In genomic region chr9:125638646-125639045, GRCh38 we compare ENCODE assay signal across 26 cellular contexts.
"Had no signal": no experiment of that assay in that cellular context is flagged by ENCODE, and none has a peak within 500 bp of the region (broad histone marks: within the 10 kb centered on the region; RNA-seq: fewer than 3 reads in every experiment).

No MANE protein-coding gene starts in this region.

- H3K27ac Mint-ChIP-seq: activated CD4-positive, alpha-beta memory T cell treated with anti-CD3 and anti-CD28 coated beads for 36 hours; activated CD4-positive, alpha-beta T cell treated with anti-CD3 and anti-CD28 coated beads, Interleukin-2, amount 10 ng/mL, durations not matched to agents 24 days and 14 days; T-helper 1 cell treated with Interleukin-12 subunit alpha and Interleukin-12 subunit beta and Interleukin-4 antibody, amounts not matched to agents 30 μg/mL and 1 μg/mL, for 36 hours; type B pancreatic cell had no signal

- DNase-seq: activated CD4-positive, alpha-beta memory T cell treated with anti-CD3 and anti-CD28 coated beads for 36 hours; activated CD4-positive, CD25-positive, alpha-beta regulatory T cell treated with anti-CD3 and anti-CD28 coated beads, Interleukin-2, amount 50 U/mL, for 72 hours; activated CD8-positive, alpha-beta memory T cell treated with anti-CD3 and anti-CD28 coated beads, Interleukin-2, amount 50 U/mL, for 4 hours; activated gamma-delta T cell treated with Interleukin-2 at 50 U/mL for 16 hours; activated naive CD4-positive, alpha-beta T cell treated with anti-CD3 and anti-CD28 coated beads, Interleukin-2, amount 50 U/mL, for 16 hours; activated T-cell treated with anti-CD3 and anti-CD28 coated beads, Interleukin-2, amount 50 U/mL, for 1 hour; cerebellar nuclear complex; endodermal cell; foreskin fibroblast; hippocampal formation; left colon; mesenchymal stem cell; natural killer cell; posterior cingulate gyrus; right cardiac atrium; spleen; stimulated activated naive CD4-positive, alpha-beta T cell treated with Interleukin-2 at 50 U/mL for 16 hours; T-helper 9 cell; uterus; WERI-Rb-1 had no signal

- H3K4me1 ChIP-seq: breast epithelium had no signal

- H3K27me3 Mint-ChIP-seq: activated CD4-positive, alpha-beta memory T cell treated with anti-CD3 and anti-CD28 coated beads for 36 hours; activated CD4-positive, alpha-beta T cell treated with anti-CD3 and anti-CD28 coated beads, Interleukin-2, amount 10 ng/mL, durations not matched to agents 24 days and 14 days; type B pancreatic cell had no signal

- H3K9me3 Mint-ChIP-seq: activated CD4-positive, alpha-beta memory T cell treated with anti-CD3 and anti-CD28 coated beads for 36 hours; activated CD4-positive, alpha-beta T cell treated with anti-CD3 and anti-CD28 coated beads, Interleukin-2, amount 10 ng/mL, durations not matched to agents 24 days and 14 days; endodermal cell; natural killer cell; T-helper 1 cell treated with Interleukin-12 subunit alpha and Interleukin-12 subunit beta and Interleukin-4 antibody, amounts not matched to agents 30 μg/mL and 1 μg/mL, for 36 hours; type B pancreatic cell had no signal

- ATAC-seq: esophagus mucosa, left colon, natural killer cell, right cardiac atrium had no signal

- H3K4me3 ChIP-seq: breast epithelium, coronary artery, spleen, uterus had no signal

- H3K36me3 ChIP-seq: breast epithelium, spleen, uterus, WERI-Rb-1 had no signal

- H3K9me3 ChIP-seq: breast epithelium, spleen, uterus had no signal

- H3K27ac ChIP-seq: coronary artery, spleen, uterus, WERI-Rb-1 had no signal

- H3K4me3 Mint-ChIP-seq: activated CD4-positive, alpha-beta memory T cell treated with anti-CD3 and anti-CD28 coated beads for 36 hours; activated CD4-positive, alpha-beta T cell treated with anti-CD3 and anti-CD28 coated beads, Interleukin-2, amount 10 ng/mL, durations not matched to agents 24 days and 14 days; endodermal cell; natural killer cell; T-helper 1 cell treated with Interleukin-12 subunit alpha and Interleukin-12 subunit beta and Interleukin-4 antibody, amounts not matched to agents 30 μg/mL and 1 μg/mL, for 36 hours; type B pancreatic cell had no signal

- H3K27me3 ChIP-seq: breast epithelium, spleen, uterus had no signal
